14 cellular contexts compared by ENCODE assay signal in genomic region chr17:29847118-29847517, GRCh38.
DNase-seq lines count a peak whose midpoint lies in the region; ATAC-seq and TF ChIP-seq lines count a peak whose summit lies in the region.
"Had no signal": no experiment of that assay in that cellular context is flagged by ENCODE, and none has a peak within 500 bp of the region (broad histone marks: within the 10 kb centered on the region; RNA-seq: fewer than 3 reads in every experiment).

No MANE protein-coding gene starts in this region.

- no peaks in the 10 kb centered on the region for H3K79me1 ChIP-seq in neuronal stem cell (ENCODE audit: low read depth, low read length)

- peaks cover 0 to 2% (median 0%) of the 10 kb centered on the region in 5 experiments for H3K9me3 Mint-ChIP-seq in brain
- H3K9me3 Mint-ChIP-seq in glutamatergic neuron (ENCODE audit: unreplicated experiment) = no peaks in the 10 kb centered on the region
- H3K9me3 Mint-ChIP-seq: CD4-positive, alpha-beta memory T cell; GM23338 had no signal

- H2BK120ac ChIP-seq in neuronal stem cell (ENCODE audit: low read depth, low read length) = no peak overlapping the region

- H4K91ac ChIP-seq in neuronal stem cell (ENCODE audit: low read depth, low read length, poor library complexity) = no peak overlapping the region

- no peak overlapping the region for H3K4me2 ChIP-seq in neuronal stem cell (ENCODE audit: insufficient read depth, low read length, poor library complexity, severe bottlenecking)
- H3K4me2 ChIP-seq: A549, GM23338 had no signal

- H3K36me3 ChIP-seq in left ventricle myocardium inferior (no peaks in the 10 kb centered on the region), neuronal stem cell (replicated peaks in 1 of 2; ENCODE audit: control insufficient read depth in 2 of 2, insufficient read depth in 2 of 2, low read length in 2 of 2) (no peaks in the 10 kb centered on the region)
- H3K36me3 ChIP-seq: BE2C had no signal

- H3K27me3 ChIP-seq in left ventricle myocardium inferior (ENCODE audit: low read depth) (no peaks in the 10 kb centered on the region), neuronal stem cell (ENCODE audit: control insufficient read depth in 3 of 3, insufficient read depth in 3 of 3, low read depth in 1 of 3, low read length in 3 of 3) (no peaks in the 10 kb centered on the region)
- H3K27me3 ChIP-seq: BE2C had no signal

- H4K8ac ChIP-seq in neuronal stem cell (ENCODE audit: low read depth, low read length) = no peak overlapping the region

- H3K4me3 Mint-ChIP-seq in brain (no peak overlapping the region), glutamatergic neuron (ENCODE audit: unreplicated experiment) (no peak overlapping the region)
- H3K4me3 Mint-ChIP-seq: CD4-positive, alpha-beta memory T cell; GM23338 had no signal

- intact Hi-C loops in left ventricle myocardium inferior (cut with micrococcal nuclease) (no loop called here), Right ventricle myocardium inferior (cut with DNase I) (no loop called here)

- H3K4me1 ChIP-seq in left ventricle myocardium inferior (peaks cover 36% of the 10 kb centered on the region), neuronal stem cell (ENCODE audit: control insufficient read depth in 2 of 2, insufficient read depth in 1 of 2, low read depth in 1 of 2, low read length in 2 of 2) (peaks cover 4 to 14% of the 10 kb centered on the region in 2 donors)

- no peak overlapping the region for H3K18ac ChIP-seq in neuronal stem cell (ENCODE audit: low read length)

- H2BK12ac ChIP-seq in neuronal stem cell (ENCODE audit: low read length) = no peak overlapping the region

- no peak overlapping the region for H3K4ac ChIP-seq in neuronal stem cell (ENCODE audit: low read length)

- no peaks in the 10 kb centered on the region for H3K9me3 ChIP-seq in left ventricle myocardium inferior (replicated peaks)
- peaks cover 0 to 5% of the 10 kb centered on the region in 2 donors for H3K9me3 ChIP-seq in neuronal stem cell (replicated peaks in 1 of 2; ENCODE audit: control insufficient read depth in 2 of 2, insufficient read depth in 1 of 2, low read depth in 1 of 2, low read length in 2 of 2)
- H3K9me3 ChIP-seq: A549, BE2C had no signal

- no peak for ATAC-seq in Right ventricle myocardium inferior
- ATAC-seq: A549 had no signal

- no peak for TF ChIP-seq CTCF in left ventricle myocardium inferior (IDR thresholded peaks at IDR 0.05; ENCODE audit: borderline replicate concordance)
- TF ChIP-seq CTCF in brain (conservative IDR thresholded peaks at IDR 0.05) = no peak
- no peak for TF ChIP-seq CTCF in glutamatergic neuron (IDR thresholded peaks at IDR 0.05; ENCODE audit: partially characterized antibody, unreplicated experiment)

- H3K4me3 ChIP-seq in left ventricle myocardium inferior (no peak overlapping the region), neuronal stem cell (ENCODE audit: low read length in 2 of 2) (no peak overlapping the region)
- H3K4me3 ChIP-seq: A549, GM23338 had no signal

- H3K27me3 Mint-ChIP-seq in brain (no peaks in the 10 kb centered on the region), glutamatergic neuron (ENCODE audit: unreplicated experiment) (peaks cover 3% of the 10 kb centered on the region)
- H3K27me3 Mint-ChIP-seq: CD4-positive, alpha-beta memory T cell had no signal

- no peak for DNase-seq in left ventricle myocardium inferior
- no peak for DNase-seq in Right ventricle myocardium inferior (ENCODE audit: missing footprints)
- no peak for DNase-seq in neuronal stem cell (ENCODE audit: low spot score)
- no peak for DNase-seq in activated naive CD4-positive, alpha-beta T cell (lab: John Stamatoyannopoulos, UW)
- no peak for DNase-seq in glutamatergic neuron
- DNase-seq: CD4-positive, alpha-beta memory T cell; DMS79; EL; H7 had no signal

- H3K27ac ChIP-seq in left ventricle myocardium inferior (replicated peaks) (peak overlapping the region; percentile 14), neuronal stem cell (replicated peaks; ENCODE audit: low read length) (no peak overlapping the region)
- H3K27ac ChIP-seq: A549, C4-2B had no signal

- H3K14ac ChIP-seq in neuronal stem cell (ENCODE audit: low read length) = no peak overlapping the region

- WGBS in neuronal stem cell (ENCODE audit: extremely low coverage in 2 of 2, insufficient read length in 2 of 2, insufficient replicate concordance in 1 of 2), 2 donors = no CpG with 5 or more reads among the region's 3 CpGs

- no peak overlapping the region for H2BK5ac ChIP-seq in neuronal stem cell (ENCODE audit: low read length)

- H3K27ac Mint-ChIP-seq in brain (peak overlapping the region; percentile 12 to 91 (median 44)), glutamatergic neuron (ENCODE audit: unreplicated experiment) (no peak overlapping the region)
- H3K27ac Mint-ChIP-seq: GM23338 had no signal

- no peak overlapping the region for H2AK5ac ChIP-seq in neuronal stem cell (ENCODE audit: low read depth, low read length)

- no peak overlapping the region for H3K23ac ChIP-seq in neuronal stem cell (ENCODE audit: low read depth, low read length, poor library complexity)

- peak overlapping the region; percentile 57 for H2AFZ ChIP-seq in neuronal stem cell (ENCODE audit: low read length)
- H2AFZ ChIP-seq: GM23338 had no signal

- peaks cover 26% of the 10 kb centered on the region for H3K36me3 Mint-ChIP-seq in brain
- no peaks in the 10 kb centered on the region for H3K36me3 Mint-ChIP-seq in glutamatergic neuron (ENCODE audit: unreplicated experiment)

- no peak overlapping the region for H3K9ac ChIP-seq in neuronal stem cell (ENCODE audit: low read depth, low read length, poor library complexity)

- no peak overlapping the region for H2BK15ac ChIP-seq in neuronal stem cell (ENCODE audit: low read length)

- H3K4me1 Mint-ChIP-seq in brain = peaks cover 69% of the 10 kb centered on the region
- H3K4me1 Mint-ChIP-seq in glutamatergic neuron (ENCODE audit: low read depth, unreplicated experiment) = peaks cover 27% of the 10 kb centered on the region
